ENCODE assay signal across 22 cellular contexts in the genomic region with DNA sequence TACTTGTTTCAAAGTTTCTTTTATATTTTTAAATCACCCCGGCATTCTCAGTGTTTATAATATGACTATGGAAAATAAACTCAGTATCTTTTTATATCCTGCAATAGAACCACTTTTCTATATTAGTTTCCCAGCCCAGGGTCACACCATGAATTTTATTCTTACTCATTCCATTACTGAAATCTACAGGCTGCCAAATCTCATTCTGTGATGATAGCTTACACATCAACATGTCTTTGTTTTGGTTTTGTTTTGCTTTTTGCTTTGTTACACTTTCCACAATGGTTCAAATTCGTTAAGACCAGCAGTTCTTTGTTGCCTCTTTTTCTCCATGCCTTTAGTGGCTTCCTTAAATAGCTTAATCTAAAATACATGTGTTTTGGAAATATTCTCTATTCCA.
A peak's percentile ranks its signal among the peaks of the same experiment; 100 is the strongest.
DNase-seq lines count a peak whose midpoint lies in the region; ATAC-seq and TF ChIP-seq lines count a peak whose summit lies in the region.
"Had no signal": no experiment of that assay in that cellular context is flagged by ENCODE, and none has a peak within 500 bp of the region (broad histone marks: within the 10 kb centered on the region; RNA-seq: fewer than 3 reads in every experiment).

No MANE protein-coding gene starts in this region.

- 48 to 75% methylated on average over 2 of the region's 2 CpGs for WGBS in transverse colon (ENCODE audit: low coverage in 1 of 2), 2 donors

- TF ChIP-seq CTCF in neutrophil (IDR thresholded peaks at IDR 0.05) (no peak), transverse colon (IDR thresholded peaks at IDR 0.05) (no peak)

- TF ChIP-seq POLR2A in transverse colon (IDR thresholded peaks at IDR 0.05) = no peak

- H3K9me3 ChIP-seq in neutrophil (no peaks in the 10 kb centered on the region), transverse colon (no peaks in the 10 kb centered on the region), SJCRH30 (replicated peaks) (no peaks in the 10 kb centered on the region)
- H3K9me3 ChIP-seq: heart right ventricle, sigmoid colon, thyroid gland had no signal

- intact Hi-C loops in transverse colon (cut with DNase I; ENCODE audit: low total_unique reads) = no loop called here

- no peaks in the 10 kb centered on the region for H3K27me3 ChIP-seq in neutrophil
- H3K27me3 ChIP-seq in transverse colon = no peaks in the 10 kb centered on the region
- no peaks in the 10 kb centered on the region for H3K27me3 ChIP-seq in SJCRH30
- H3K27me3 ChIP-seq: heart right ventricle, sigmoid colon, thyroid gland had no signal

- peak overlapping the region; percentile 77 for H3K27ac ChIP-seq in neutrophil
- no peak overlapping the region for H3K27ac ChIP-seq in transverse colon
- H3K27ac ChIP-seq in SJCRH30 = no peak overlapping the region
- H3K27ac ChIP-seq: sigmoid colon, thyroid gland had no signal

- peaks cover 12 to 17% of the 10 kb centered on the region in 2 experiments for H3K4me1 ChIP-seq in neutrophil (ENCODE audit: control insufficient read depth in 1 of 2, insufficient read depth in 1 of 2, low read depth in 1 of 2, low read length in 1 of 2)
- no peaks in the 10 kb centered on the region for H3K4me1 ChIP-seq in transverse colon
- no peaks in the 10 kb centered on the region for H3K4me1 ChIP-seq in SJCRH30
- H3K4me1 ChIP-seq: sigmoid colon, thyroid gland had no signal

- TF ChIP-seq EP300 in transverse colon (IDR thresholded peaks at IDR 0.05; ENCODE audit: low read depth) = no peak

- ATAC-seq in GM18870 (IDR thresholded peaks at IDR 0.05; ENCODE audit: unreplicated experiment) (peak; percentile 89), GM21737 (IDR thresholded peaks at IDR 0.05; ENCODE audit: unreplicated experiment) (peak; percentile 56), HG03175 (IDR thresholded peaks at IDR 0.05; ENCODE audit: unreplicated experiment) (peak; percentile 79)
- ATAC-seq: activated T-cell treated with anti-CD3 and anti-CD28 coated beads, Interleukin-2, amount 50 U/mL, for 4 hours; heart right ventricle; HepG2; T-helper 17 cell had no signal

- in situ Hi-C loops in transverse colon (cut with MboI; ENCODE audit: low pct_ligation_motif_present in 1 of 4, low pct_unique_long_range_greater_than_20kb in 1 of 4, low sequenced_read_pairs in 3 of 4) = no loop called here

- H3K4me3 ChIP-seq in neutrophil (ENCODE audit: low read depth in 1 of 2, low read length in 1 of 2) (peak overlapping the region; percentile 43 to 51), transverse colon (no peak overlapping the region), SJCRH30 (no peak overlapping the region)
- H3K4me3 ChIP-seq: sigmoid colon, thyroid gland had no signal

- no peak for DNase-seq in transverse colon
- no peak for DNase-seq in AML-193 (lab: John Stamatoyannopoulos, UW)
- no peak for DNase-seq in SJCRH30
- DNase-seq: activated CD4-positive, alpha-beta T cell treated with anti-CD3 and anti-CD28 coated beads for 48 hours; activated naive CD4-positive, alpha-beta T cell; activated T-cell treated with anti-CD3 and anti-CD28 coated beads, Interleukin-2, amount 50 U/mL, for 4 hours; amniotic stem cell; effector CD8-positive, alpha-beta T cell; foreskin fibroblast; GOT3; heart right ventricle; mammary epithelial cell; NCI-H187; NCI-H69; sigmoid colon; T-helper 17 cell; thyroid gland had no signal

- H3K36me3 ChIP-seq in neutrophil = no peaks in the 10 kb centered on the region
- no peaks in the 10 kb centered on the region for H3K36me3 ChIP-seq in transverse colon
- no peaks in the 10 kb centered on the region for H3K36me3 ChIP-seq in SJCRH30
- H3K36me3 ChIP-seq: heart right ventricle, sigmoid colon, thyroid gland had no signal

Comparison
In these comparisons a context has a peak if more than half of its experiments do, and no peak if none do; other contexts are left out.
1. H3K4me3 ChIP-seq: peak in neutrophil (2 of 2); none in transverse colon (0 of 4) and SJCRH30 (single experiment).
2. Peak in every context shown above with its lines, with median percentiles within 50 percentile points of each other: ATAC-seq.